Comparison of ENCODE assay signal across 15 cellular contexts in the genomic region with DNA sequence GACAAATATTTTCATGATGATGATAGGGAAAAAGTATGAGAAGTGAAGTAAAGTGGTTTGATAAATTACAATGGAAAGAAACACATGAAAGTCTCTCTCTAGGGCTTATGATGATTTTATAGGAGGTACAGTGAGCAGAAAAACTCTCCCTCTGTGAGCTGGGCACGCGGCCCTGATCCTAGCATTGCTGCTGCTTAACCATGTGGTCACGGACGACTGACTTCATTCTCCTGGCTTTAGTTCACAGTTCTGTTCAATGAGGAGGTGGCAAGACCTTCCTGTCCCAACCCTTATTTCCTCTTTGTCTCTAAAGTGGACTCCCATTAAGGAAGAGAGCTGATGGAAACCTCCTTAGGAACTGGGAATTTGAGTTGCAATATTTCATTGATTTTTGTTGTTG. TPM values are rescaled to one million over a fixed set of nuclear protein-coding genes. Genes with fewer than 3 reads are reported as not detected.
DNase-seq lines count a peak whose midpoint lies in the region; TF ChIP-seq lines count a peak whose summit lies in the region.
"Had no signal": no experiment of that assay in that cellular context is flagged by ENCODE, and none has a peak within 500 bp of the region (broad histone marks: within the 10 kb centered on the region; RNA-seq: fewer than 3 reads in every experiment).

No MANE protein-coding gene starts in this region.

- no peaks in the 10 kb centered on the region for H3K9me3 Mint-ChIP-seq in brain
- H3K9me3 Mint-ChIP-seq: central memory CD8-positive, alpha-beta T cell had no signal

- intact Hi-C loops in breast epithelium (cut with DNase I; ENCODE audit: low total_unique reads) (no loop called here), PC-9 (cut with micrococcal nuclease; ENCODE audit: unreplicated experiment) (no loop called here)

- H3K27ac ChIP-seq in layer of hippocampus (ENCODE audit: low read depth, low read length) (peak overlapping the region; percentile 1), breast epithelium (no peak overlapping the region), PC-9 (no peak overlapping the region)

- peaks cover 3% of the 10 kb centered on the region for H3K27me3 Mint-ChIP-seq in brain
- H3K27me3 Mint-ChIP-seq: central memory CD8-positive, alpha-beta T cell had no signal

- no peak for TF ChIP-seq RAD21 in Ishikawa (IDR thresholded peaks at IDR 0.05; ENCODE audit: low read depth)

- H3K4me3 Mint-ChIP-seq in brain: no peak overlapping the region
- H3K4me3 Mint-ChIP-seq: central memory CD8-positive, alpha-beta T cell had no signal

- H3K27ac Mint-ChIP-seq in brain: peak overlapping the region in 4 of 5 experiments; percentile 60 to 79 (median 64)

- H3K9me3 ChIP-seq in breast epithelium (no peaks in the 10 kb centered on the region), PC-9 (ENCODE audit: insufficient read depth, low read depth) (no peaks in the 10 kb centered on the region)

- H3K4me3 ChIP-seq in breast epithelium (no peak overlapping the region), PC-9 (no peak overlapping the region)

- H3K4me1 ChIP-seq in breast epithelium: no peaks in the 10 kb centered on the region
- no peaks in the 10 kb centered on the region for H3K4me1 ChIP-seq in PC-9 (replicated peaks; ENCODE audit: insufficient read depth)

- CTCF ChIA-PET in PC-9 (lab: Charles Lee): interaction anchor here (0.6 kb wide), 1 partner anchor 442 kb away, joined by 3 read pairs; no protein-coding TSS in a partner anchor

- no peaks in the 10 kb centered on the region for H3K9me2 ChIP-seq in PC-9 (ENCODE audit: insufficient read depth)

- H3F3A ChIP-seq in PC-9 (ENCODE audit: insufficient read depth, low read depth): no peaks in the 10 kb centered on the region

- H3K27me3 ChIP-seq in layer of hippocampus (ENCODE audit: control insufficient read depth, insufficient read depth, low read length): no peaks in the 10 kb centered on the region
- H3K27me3 ChIP-seq in breast epithelium: no peaks in the 10 kb centered on the region
- H3K27me3 ChIP-seq in PC-9 (ENCODE audit: insufficient read depth, low read depth): no peaks in the 10 kb centered on the region

- BruUV-seq in PC-9 (replicated peaks; lab: Mats Ljungman, UMichigan): no TSS peak

- DNase-seq in AG08395 (ENCODE audit: low spot score): peak; percentile 9
- DNase-seq in NCI-H1436 (lab: John Stamatoyannopoulos, UW): no peak
- no peak for DNase-seq in breast epithelium (ENCODE audit: low spot score in 2 of 2)
- no peak for DNase-seq in PC-9
- no peak for DNase-seq in globus pallidus (ENCODE audit: low spot score)
- DNase-seq: AML-193; GOT3; NCI-H774; stimulated activated naive CD8-positive, alpha-beta T cell treated with anti-CD3 and anti-CD28 coated beads, Interleukin-15, Interleukin-2, amounts not matched to agents 100 U/mL and 50 U/mL, for 24 hours; T-helper 9 cell had no signal

- peaks cover 14% of the 10 kb centered on the region for H3K4me1 Mint-ChIP-seq in brain
- H3K4me1 Mint-ChIP-seq: central memory CD8-positive, alpha-beta T cell had no signal

- peaks cover 14% of the 10 kb centered on the region for H3K36me3 Mint-ChIP-seq in brain

- 0 out of 2 replicates have a peak, but pooled peaks cover 3% of the 10 kb centered on the region for H4K20me1 ChIP-seq in PC-9 (ENCODE audit: insufficient read depth)

- no peak for TF ChIP-seq EP300 in Ishikawa (IDR thresholded peaks at IDR 0.05; ENCODE audit: borderline replicate concordance)

- no peak overlapping the region for H2AFZ ChIP-seq in PC-9

- no peak overlapping the region for H3K4me2 ChIP-seq in PC-9

- POLR2A ChIA-PET in PC-9 (lab: Charles Lee; ENCODE audit: unreplicated experiment): no interaction called here

- H3K79me2 ChIP-seq in PC-9 (ENCODE audit: low read depth): no peaks in the 10 kb centered on the region

- no peak for TF ChIP-seq POLR2A in breast epithelium (IDR thresholded peaks at IDR 0.05)

- no peak for TF ChIP-seq CTCF in brain (conservative IDR thresholded peaks at IDR 0.05)
- no peak for TF ChIP-seq CTCF in breast epithelium (IDR thresholded peaks at IDR 0.05)
- no peak for TF ChIP-seq CTCF in PC-9 (conservative IDR thresholded peaks at IDR 0.05)

- H3K36me3 ChIP-seq in breast epithelium (no peaks in the 10 kb centered on the region), PC-9 (ENCODE audit: low read depth) (no peaks in the 10 kb centered on the region)

TF ChIP-seq in Ishikawa, 13 proteins besides CTCF, POLR2A, EP300 and RAD21:
- TF ChIP-seq, protein P1, sequence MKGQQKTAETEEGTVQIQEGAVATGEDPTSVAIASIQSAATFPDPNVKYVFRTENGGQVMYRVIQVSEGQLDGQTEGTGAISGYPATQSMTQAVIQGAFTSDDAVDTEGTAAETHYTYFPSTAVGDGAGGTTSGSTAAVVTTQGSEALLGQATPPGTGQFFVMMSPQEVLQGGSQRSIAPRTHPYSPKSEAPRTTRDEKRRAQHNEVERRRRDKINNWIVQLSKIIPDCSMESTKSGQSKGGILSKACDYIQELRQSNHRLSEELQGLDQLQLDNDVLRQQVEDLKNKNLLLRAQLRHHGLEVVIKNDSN (IDR thresholded peaks at IDR 0.05): 0 out of 2 replicates have a peak, but pooled peaks have one; percentile 18
- TF ChIP-seq MAX (IDR thresholded peaks at IDR 0.05) (peak; percentile 60), NFIC (IDR thresholded peaks at IDR 0.05) (no peak), TCF12 (IDR thresholded peaks at IDR 0.05; ENCODE audit: low read depth) (0 out of 2 replicates have a peak, but pooled peaks have one; percentile 29), TEAD4 (IDR thresholded peaks at IDR 0.05) (0 out of 2 replicates have a peak, but pooled peaks have one; percentile 18), YY1 (IDR thresholded peaks at IDR 0.05; ENCODE audit: low read depth) (no peak)
TF ChIP-seq in Ishikawa: peak in this region for 4.

RNA-seq across cellular contexts. Expression of gene PON3, which starts 8.1 kb away (rescaled TPM):
- 0.56 TPM for polyA plus RNA-seq in brain (ENCODE audit: insufficient read depth, low read depth, low replicate concordance)
- total RNA-seq in breast epithelium: 10 to 100 TPM in 1 of 3 donors, 1 to 10 TPM in 2; 5.9 to 26.9 (median 8.5) TPM
- total RNA-seq in PC-9 (2021): 0.85 and 1.5 TPM in 2 replicates
- total RNA-seq: activated CD8-positive, alpha-beta memory T cell treated with anti-CD3 and anti-CD28 coated beads for 36 hours had no signal

RNA-seq across cellular contexts. Expression of gene PON2, which starts 30.5 kb away (rescaled TPM):
- polyA plus RNA-seq in brain (ENCODE audit: insufficient read depth, low read depth, low replicate concordance): 94.2 TPM
- total RNA-seq in breast epithelium (100 to 1,000 TPM; 119 to 168 (median 165) TPM), PC-9 (2021) (45.8 and 50.3 TPM in 2 replicates)
